Comparison of ENCODE assay signal across 1 cellular context in the genomic region with DNA sequence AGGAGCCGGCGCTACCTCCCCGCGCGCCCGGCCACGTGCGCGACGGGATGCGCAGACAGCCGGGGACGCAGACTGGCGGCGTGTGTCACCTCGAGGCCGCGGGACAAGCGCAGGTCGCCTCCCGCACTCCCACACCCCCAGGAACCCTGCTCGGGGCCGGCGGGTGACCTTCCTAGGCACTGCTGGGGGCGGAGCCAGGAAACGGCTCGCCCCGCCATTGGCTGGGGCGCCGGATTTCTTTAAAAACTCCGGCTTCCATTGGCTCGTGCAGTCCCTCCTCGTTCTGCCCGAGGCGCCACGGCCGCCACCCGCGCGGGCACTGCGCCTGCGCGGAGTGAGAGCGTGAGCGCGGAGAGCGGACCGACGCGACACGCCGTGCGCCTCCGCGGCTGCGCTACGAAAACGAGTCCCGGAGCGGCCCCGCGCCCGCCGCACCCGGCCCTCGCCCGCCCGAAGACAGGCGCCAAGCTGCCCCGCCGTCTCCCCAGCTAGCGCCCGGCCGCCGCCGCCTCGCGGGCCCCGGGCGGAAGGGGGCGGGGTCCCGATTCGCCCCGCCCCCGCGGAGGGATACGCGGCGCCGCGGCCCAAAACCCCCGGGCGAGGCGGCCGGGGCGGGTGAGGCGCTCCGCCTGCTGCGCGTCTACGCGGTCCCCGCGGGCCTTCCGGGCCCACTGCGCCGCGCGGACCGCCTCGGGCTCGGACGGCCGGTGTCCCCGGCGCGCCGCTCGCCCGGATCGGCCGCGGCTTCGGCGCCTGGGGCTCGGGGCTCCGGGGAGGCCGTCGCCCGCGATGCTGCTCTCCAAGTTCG.
TF ChIP-seq lines count a peak whose summit lies in the region.

Gene PIM3, plus strand, starts transcription at position 614 of the 808 bp plus-strand sequence. Its CDS starts 176 bp downstream, at position 790.

TF ChIP-seq in HepG2, 621 proteins besides CTCF, POLR2A, EP300 and RAD21 (continued from another document and continues in another):
- peak; percentile 9; the same call in 1 of the 2 replicates for TF ChIP-seq PBX3 (CRISPR knock-in tag; IDR thresholded peaks at IDR 0.05; ENCODE audit: borderline replicate concordance)
- peak; percentile 88; the same call in 1 of the 2 replicates for TF ChIP-seq ZNF773 (CRISPR knock-in tag; IDR thresholded peaks at IDR 0.05; ENCODE audit: borderline replicate concordance)
- peak; percentile 29; the same call in 1 of the 2 replicates for TF ChIP-seq AKNA (CRISPR knock-in tag; IDR thresholded peaks at IDR 0.05; ENCODE audit: borderline replicate concordance)
- no peak for TF ChIP-seq ZNF720 (CRISPR knock-in tag; IDR thresholded peaks at IDR 0.05)
- no peak for TF ChIP-seq RFX1 (IDR thresholded peaks at IDR 0.05)
- TF ChIP-seq ZNF747 (CRISPR knock-in tag; IDR thresholded peaks at IDR 0.05; ENCODE audit: borderline replicate concordance), result 0 out of 2 replicates have a peak, but pooled peaks have one; percentile 77
- peak; percentile 71; the same call in 1 of the 2 replicates for TF ChIP-seq ZBTB10 (CRISPR knock-in tag; IDR thresholded peaks at IDR 0.05; ENCODE audit: borderline replicate concordance)
- peak; percentile 94 for TF ChIP-seq MXD1 (CRISPR knock-in tag; IDR thresholded peaks at IDR 0.05)
- TF ChIP-seq SKIL (CRISPR knock-in tag; IDR thresholded peaks at IDR 0.05; ENCODE audit: borderline replicate concordance), result peak; percentile 88
- TF ChIP-seq, protein P1, sequence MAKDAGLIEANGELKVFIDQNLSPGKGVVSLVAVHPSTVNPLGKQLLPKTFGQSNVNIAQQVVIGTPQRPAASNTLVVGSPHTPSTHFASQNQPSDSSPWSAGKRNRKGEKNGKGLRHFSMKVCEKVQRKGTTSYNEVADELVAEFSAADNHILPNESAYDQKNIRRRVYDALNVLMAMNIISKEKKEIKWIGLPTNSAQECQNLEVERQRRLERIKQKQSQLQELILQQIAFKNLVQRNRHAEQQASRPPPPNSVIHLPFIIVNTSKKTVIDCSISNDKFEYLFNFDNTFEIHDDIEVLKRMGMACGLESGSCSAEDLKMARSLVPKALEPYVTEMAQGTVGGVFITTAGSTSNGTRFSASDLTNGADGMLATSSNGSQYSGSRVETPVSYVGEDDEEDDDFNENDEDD (CRISPR knock-in tag; IDR thresholded peaks at IDR 0.05; ENCODE audit: borderline replicate concordance), result peak; percentile 86
- peak; percentile 35; the same call in 1 of the 2 replicates for TF ChIP-seq ZNF367 (CRISPR knock-in tag; IDR thresholded peaks at IDR 0.05; ENCODE audit: borderline replicate concordance)
- peak; percentile 84 for TF ChIP-seq NFYC (CRISPR knock-in tag; IDR thresholded peaks at IDR 0.05)
- TF ChIP-seq ZNF674 (CRISPR knock-in tag; IDR thresholded peaks at IDR 0.05; ENCODE audit: low read depth), result peak; percentile 69
- no peak for TF ChIP-seq RBM22 (optimal IDR thresholded peaks at IDR 0.05; ENCODE audit: low read length)
- TF ChIP-seq ZNF460 (CRISPR knock-in tag; IDR thresholded peaks at IDR 0.05; ENCODE audit: borderline replicate concordance), result no peak
- TF ChIP-seq, protein P2, sequence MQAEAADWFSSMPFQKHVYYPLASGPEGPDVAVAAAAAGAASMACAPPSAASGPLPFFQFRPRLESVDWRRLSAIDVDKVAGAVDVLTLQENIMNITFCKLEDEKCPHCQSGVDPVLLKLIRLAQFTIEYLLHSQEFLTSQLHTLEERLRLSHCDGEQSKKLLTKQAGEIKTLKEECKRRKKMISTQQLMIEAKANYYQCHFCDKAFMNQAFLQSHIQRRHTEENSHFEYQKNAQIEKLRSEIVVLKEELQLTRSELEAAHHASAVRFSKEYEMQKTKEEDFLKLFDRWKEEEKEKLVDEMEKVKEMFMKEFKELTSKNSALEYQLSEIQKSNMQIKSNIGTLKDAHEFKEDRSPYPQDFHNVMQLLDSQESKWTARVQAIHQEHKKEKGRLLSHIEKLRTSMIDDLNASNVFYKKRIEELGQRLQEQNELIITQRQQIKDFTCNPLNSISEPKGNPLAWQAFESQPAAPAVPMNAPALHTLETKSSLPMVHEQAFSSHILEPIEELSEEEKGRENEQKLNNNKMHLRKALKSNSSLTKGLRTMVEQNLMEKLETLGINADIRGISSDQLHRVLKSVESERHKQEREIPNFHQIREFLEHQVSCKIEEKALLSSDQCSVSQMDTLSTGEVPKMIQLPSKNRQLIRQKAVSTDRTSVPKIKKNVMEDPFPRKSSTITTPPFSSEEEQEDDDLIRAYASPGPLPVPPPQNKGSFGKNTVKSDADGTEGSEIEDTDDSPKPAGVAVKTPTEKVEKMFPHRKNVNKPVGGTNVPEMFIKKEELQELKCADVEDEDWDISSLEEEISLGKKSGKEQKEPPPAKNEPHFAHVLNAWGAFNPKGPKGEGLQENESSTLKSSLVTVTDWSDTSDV (CRISPR knock-in tag; IDR thresholded peaks at IDR 0.05), result 0 out of 2 replicates have a peak, but pooled peaks have one; percentile 33
- TF ChIP-seq ZNF772 (CRISPR knock-in tag; IDR thresholded peaks at IDR 0.05), result peak; percentile 66; the same call in 1 of the 2 replicates
- TF ChIP-seq ZNF607 (CRISPR knock-in tag; IDR thresholded peaks at IDR 0.05; ENCODE audit: borderline replicate concordance), result peak; percentile 90
- peak; percentile 76; the same call in 1 of the 2 replicates for TF ChIP-seq ZNF430 (CRISPR knock-in tag; IDR thresholded peaks at IDR 0.05)
- TF ChIP-seq PAXIP1 (CRISPR knock-in tag; conservative IDR thresholded peaks at IDR 0.05), result no peak
- TF ChIP-seq ZNF510 (CRISPR knock-in tag; IDR thresholded peaks at IDR 0.05; ENCODE audit: low read depth), result no peak
- peak; percentile 80; the same call in 1 of the 2 replicates for TF ChIP-seq ZNF878 (CRISPR knock-in tag; IDR thresholded peaks at IDR 0.05)
- TF ChIP-seq ZNF598 (CRISPR knock-in tag; IDR thresholded peaks at IDR 0.05; ENCODE audit: borderline replicate concordance), result no peak
- TF ChIP-seq, protein P3, sequence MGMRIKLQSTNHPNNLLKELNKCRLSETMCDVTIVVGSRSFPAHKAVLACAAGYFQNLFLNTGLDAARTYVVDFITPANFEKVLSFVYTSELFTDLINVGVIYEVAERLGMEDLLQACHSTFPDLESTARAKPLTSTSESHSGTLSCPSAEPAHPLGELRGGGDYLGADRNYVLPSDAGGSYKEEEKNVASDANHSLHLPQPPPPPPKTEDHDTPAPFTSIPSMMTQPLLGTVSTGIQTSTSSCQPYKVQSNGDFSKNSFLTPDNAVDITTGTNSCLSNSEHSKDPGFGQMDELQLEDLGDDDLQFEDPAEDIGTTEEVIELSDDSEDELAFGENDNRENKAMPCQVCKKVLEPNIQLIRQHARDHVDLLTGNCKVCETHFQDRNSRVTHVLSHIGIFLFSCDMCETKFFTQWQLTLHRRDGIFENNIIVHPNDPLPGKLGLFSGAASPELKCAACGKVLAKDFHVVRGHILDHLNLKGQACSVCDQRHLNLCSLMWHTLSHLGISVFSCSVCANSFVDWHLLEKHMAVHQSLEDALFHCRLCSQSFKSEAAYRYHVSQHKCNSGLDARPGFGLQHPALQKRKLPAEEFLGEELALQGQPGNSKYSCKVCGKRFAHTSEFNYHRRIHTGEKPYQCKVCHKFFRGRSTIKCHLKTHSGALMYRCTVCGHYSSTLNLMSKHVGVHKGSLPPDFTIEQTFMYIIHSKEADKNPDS (CRISPR knock-in tag; IDR thresholded peaks at IDR 0.05), result peak; percentile 10; the same call in 1 of the 2 replicates
